1 cellular context compared by ENCODE assay signal in the genomic region with DNA sequence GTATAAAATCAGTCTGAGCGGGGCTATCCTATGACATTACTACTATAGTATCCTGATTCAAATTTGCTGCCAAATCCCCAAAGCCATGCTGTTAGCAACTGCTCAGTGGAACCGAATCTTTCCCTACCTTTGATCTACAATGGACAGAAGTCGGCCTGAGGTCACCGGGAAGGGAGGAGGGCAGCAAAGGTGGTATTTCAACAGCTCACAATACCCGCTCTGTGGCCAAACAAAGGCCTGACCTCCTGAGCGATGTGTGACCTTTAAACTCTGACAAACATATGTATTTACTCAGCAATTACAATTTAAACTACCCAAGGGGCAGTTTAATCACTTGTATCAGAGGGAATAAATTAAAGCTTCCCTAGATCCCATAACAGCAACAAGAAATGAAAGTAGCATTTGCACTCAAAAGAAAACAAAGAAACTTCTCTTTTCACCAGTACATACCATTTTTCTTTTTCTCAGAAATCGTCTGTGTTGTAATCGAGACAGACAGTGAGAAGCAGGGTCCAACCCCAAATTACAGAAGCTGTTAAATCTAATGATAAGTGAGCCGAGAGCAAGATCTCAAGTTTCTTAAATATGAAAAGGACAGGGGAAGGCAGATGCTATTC.
TF ChIP-seq lines count a peak whose summit lies in the region.

No MANE protein-coding gene starts in this region.

TF ChIP-seq in HepG2, 621 proteins besides CTCF, POLR2A, EP300 and RAD21 (continued from another document and continues in another):
- TF ChIP-seq, protein P1, sequence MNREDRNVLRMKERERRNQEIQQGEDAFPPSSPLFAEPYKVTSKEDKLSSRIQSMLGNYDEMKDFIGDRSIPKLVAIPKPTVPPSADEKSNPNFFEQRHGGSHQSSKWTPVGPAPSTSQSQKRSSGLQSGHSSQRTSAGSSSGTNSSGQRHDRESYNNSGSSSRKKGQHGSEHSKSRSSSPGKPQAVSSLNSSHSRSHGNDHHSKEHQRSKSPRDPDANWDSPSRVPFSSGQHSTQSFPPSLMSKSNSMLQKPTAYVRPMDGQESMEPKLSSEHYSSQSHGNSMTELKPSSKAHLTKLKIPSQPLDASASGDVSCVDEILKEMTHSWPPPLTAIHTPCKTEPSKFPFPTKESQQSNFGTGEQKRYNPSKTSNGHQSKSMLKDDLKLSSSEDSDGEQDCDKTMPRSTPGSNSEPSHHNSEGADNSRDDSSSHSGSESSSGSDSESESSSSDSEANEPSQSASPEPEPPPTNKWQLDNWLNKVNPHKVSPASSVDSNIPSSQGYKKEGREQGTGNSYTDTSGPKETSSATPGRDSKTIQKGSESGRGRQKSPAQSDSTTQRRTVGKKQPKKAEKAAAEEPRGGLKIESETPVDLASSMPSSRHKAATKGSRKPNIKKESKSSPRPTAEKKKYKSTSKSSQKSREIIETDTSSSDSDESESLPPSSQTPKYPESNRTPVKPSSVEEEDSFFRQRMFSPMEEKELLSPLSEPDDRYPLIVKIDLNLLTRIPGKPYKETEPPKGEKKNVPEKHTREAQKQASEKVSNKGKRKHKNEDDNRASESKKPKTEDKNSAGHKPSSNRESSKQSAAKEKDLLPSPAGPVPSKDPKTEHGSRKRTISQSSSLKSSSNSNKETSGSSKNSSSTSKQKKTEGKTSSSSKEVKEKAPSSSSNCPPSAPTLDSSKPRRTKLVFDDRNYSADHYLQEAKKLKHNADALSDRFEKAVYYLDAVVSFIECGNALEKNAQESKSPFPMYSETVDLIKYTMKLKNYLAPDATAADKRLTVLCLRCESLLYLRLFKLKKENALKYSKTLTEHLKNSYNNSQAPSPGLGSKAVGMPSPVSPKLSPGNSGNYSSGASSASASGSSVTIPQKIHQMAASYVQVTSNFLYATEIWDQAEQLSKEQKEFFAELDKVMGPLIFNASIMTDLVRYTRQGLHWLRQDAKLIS (CRISPR knock-in tag; IDR thresholded peaks at IDR 0.05): no peak
- TF ChIP-seq ZNF782 (CRISPR knock-in tag; IDR thresholded peaks at IDR 0.05; ENCODE audit: borderline replicate concordance) (no peak), ZNF709 (CRISPR knock-in tag; IDR thresholded peaks at IDR 0.05) (no peak), ZC3H4 (CRISPR knock-in tag; IDR thresholded peaks at IDR 0.05; ENCODE audit: borderline replicate concordance) (no peak), ZNF101 (CRISPR knock-in tag; IDR thresholded peaks at IDR 0.05; ENCODE audit: borderline replicate concordance, low read depth) (no peak), CHD4 (IDR thresholded peaks at IDR 0.05; ENCODE audit: borderline replicate concordance, low read length) (peak; percentile 56; the same call in 1 of the 2 replicates), MAFF (IDR thresholded peaks at IDR 0.05; ENCODE audit: low read depth, low read length) (peak; percentile 4; the same call in 1 of the 2 replicates), NR2F6 (IDR thresholded peaks at IDR 0.05) (peak; percentile 99), NR2F6 (CRISPR knock-in tag; IDR thresholded peaks at IDR 0.05) (peak; percentile 99), SKIL (CRISPR knock-in tag; IDR thresholded peaks at IDR 0.05; ENCODE audit: borderline replicate concordance) (0 out of 2 replicates have a peak, but pooled peaks have one; percentile 27), NFIC (IDR thresholded peaks at IDR 0.05; ENCODE audit: low read length) (peak; percentile 76; the same call in 1 of the 2 replicates), ETV5 (CRISPR knock-in tag; IDR thresholded peaks at IDR 0.05; ENCODE audit: borderline replicate concordance) (peak; percentile 64; the same call in 1 of the 2 replicates), SATB2 (CRISPR knock-in tag; IDR thresholded peaks at IDR 0.05) (0 out of 2 replicates have a peak, but pooled peaks have one; percentile 48), HOMEZ (CRISPR knock-in tag; IDR thresholded peaks at IDR 0.05; ENCODE audit: low read depth) (peak; percentile 84), MEIS2 (CRISPR knock-in tag; IDR thresholded peaks at IDR 0.05) (peak; percentile 85), NCOA2 (CRISPR knock-in tag; IDR thresholded peaks at IDR 0.05) (peak; percentile 95), RXRB (CRISPR knock-in tag; IDR thresholded peaks at IDR 0.05; ENCODE audit: borderline replicate concordance) (peak; percentile 98), FOXP1 (IDR thresholded peaks at IDR 0.05) (no peak), FOXP1 (CRISPR knock-in tag; IDR thresholded peaks at IDR 0.05) (peak; percentile 65), SIX1 (CRISPR knock-in tag; IDR thresholded peaks at IDR 0.05; ENCODE audit: borderline replicate concordance) (0 out of 2 replicates have a peak, but pooled peaks have one; percentile 46), TFAP4 (IDR thresholded peaks at IDR 0.05; ENCODE audit: borderline replicate concordance, low read depth) (peak; percentile 94), MED1 (CRISPR knock-in tag; IDR thresholded peaks at IDR 0.05) (peak; percentile 87), GPBP1L1 (CRISPR knock-in tag; IDR thresholded peaks at IDR 0.05) (no peak), MLX (CRISPR knock-in tag; IDR thresholded peaks at IDR 0.05) (peak; percentile 83), SALL1 (CRISPR knock-in tag; IDR thresholded peaks at IDR 0.05) (peak; percentile 96), ZBTB46 (CRISPR knock-in tag; IDR thresholded peaks at IDR 0.05; ENCODE audit: borderline replicate concordance) (no peak), ZNF792 (CRISPR knock-in tag; IDR thresholded peaks at IDR 0.05) (peak; percentile 79), PRPF4 (IDR thresholded peaks at IDR 0.05; ENCODE audit: low read depth, low read length, poor library complexity, severe bottlenecking) (no peak), HNF4A (CRISPR knock-in tag; IDR thresholded peaks at IDR 0.05) (peak; percentile 96), POGZ (CRISPR knock-in tag; IDR thresholded peaks at IDR 0.05) (peak; percentile 52; the same call in 1 of the 2 replicates), TCF7L2 (IDR thresholded peaks at IDR 0.05; ENCODE audit: low read depth, low read length) (peak; percentile 67; the same call in 1 of the 2 replicates), MIER3 (CRISPR knock-in tag; IDR thresholded peaks at IDR 0.05; ENCODE audit: borderline replicate concordance) (peak; percentile 72), ZNF383 (CRISPR knock-in tag; IDR thresholded peaks at IDR 0.05; ENCODE audit: borderline replicate concordance) (no peak), ZSCAN9 (CRISPR knock-in tag; IDR thresholded peaks at IDR 0.05; ENCODE audit: borderline replicate concordance) (0 out of 2 replicates have a peak, but pooled peaks have one; percentile 44), ZNF282 (IDR thresholded peaks at IDR 0.05; ENCODE audit: partially characterized antibody) (no peak), ZNF619 (CRISPR knock-in tag; IDR thresholded peaks at IDR 0.05) (no peak), ZNF770 (CRISPR knock-in tag; IDR thresholded peaks at IDR 0.05) (no peak), ZNF160 (CRISPR knock-in tag; IDR thresholded peaks at IDR 0.05) (no peak)
- TF ChIP-seq, protein P2, sequence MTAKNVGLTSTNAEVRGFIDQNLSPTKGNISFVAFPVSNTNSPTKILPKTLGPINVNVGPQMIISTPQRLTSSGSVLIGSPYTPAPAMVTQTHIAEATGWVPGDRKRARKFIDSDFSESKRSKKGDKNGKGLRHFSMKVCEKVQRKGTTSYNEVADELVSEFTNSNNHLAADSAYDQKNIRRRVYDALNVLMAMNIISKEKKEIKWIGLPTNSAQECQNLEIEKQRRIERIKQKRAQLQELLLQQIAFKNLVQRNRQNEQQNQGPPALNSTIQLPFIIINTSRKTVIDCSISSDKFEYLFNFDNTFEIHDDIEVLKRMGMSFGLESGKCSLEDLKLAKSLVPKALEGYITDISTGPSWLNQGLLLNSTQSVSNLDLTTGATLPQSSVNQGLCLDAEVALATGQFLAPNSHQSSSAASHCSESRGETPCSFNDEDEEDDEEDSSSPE (CRISPR knock-in tag; IDR thresholded peaks at IDR 0.05): peak; percentile 50; the same call in 1 of the 2 replicates
- TF ChIP-seq, protein P3, sequence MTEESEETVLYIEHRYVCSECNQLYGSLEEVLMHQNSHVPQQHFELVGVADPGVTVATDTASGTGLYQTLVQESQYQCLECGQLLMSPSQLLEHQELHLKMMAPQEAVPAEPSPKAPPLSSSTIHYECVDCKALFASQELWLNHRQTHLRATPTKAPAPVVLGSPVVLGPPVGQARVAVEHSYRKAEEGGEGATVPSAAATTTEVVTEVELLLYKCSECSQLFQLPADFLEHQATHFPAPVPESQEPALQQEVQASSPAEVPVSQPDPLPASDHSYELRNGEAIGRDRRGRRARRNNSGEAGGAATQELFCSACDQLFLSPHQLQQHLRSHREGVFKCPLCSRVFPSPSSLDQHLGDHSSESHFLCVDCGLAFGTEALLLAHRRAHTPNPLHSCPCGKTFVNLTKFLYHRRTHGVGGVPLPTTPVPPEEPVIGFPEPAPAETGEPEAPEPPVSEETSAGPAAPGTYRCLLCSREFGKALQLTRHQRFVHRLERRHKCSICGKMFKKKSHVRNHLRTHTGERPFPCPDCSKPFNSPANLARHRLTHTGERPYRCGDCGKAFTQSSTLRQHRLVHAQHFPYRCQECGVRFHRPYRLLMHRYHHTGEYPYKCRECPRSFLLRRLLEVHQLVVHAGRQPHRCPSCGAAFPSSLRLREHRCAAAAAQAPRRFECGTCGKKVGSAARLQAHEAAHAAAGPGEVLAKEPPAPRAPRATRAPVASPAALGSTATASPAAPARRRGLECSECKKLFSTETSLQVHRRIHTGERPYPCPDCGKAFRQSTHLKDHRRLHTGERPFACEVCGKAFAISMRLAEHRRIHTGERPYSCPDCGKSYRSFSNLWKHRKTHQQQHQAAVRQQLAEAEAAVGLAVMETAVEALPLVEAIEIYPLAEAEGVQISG (CRISPR knock-in tag; IDR thresholded peaks at IDR 0.05): peak; percentile 71
